8 cellular contexts compared by ENCODE assay signal in the genomic region with DNA sequence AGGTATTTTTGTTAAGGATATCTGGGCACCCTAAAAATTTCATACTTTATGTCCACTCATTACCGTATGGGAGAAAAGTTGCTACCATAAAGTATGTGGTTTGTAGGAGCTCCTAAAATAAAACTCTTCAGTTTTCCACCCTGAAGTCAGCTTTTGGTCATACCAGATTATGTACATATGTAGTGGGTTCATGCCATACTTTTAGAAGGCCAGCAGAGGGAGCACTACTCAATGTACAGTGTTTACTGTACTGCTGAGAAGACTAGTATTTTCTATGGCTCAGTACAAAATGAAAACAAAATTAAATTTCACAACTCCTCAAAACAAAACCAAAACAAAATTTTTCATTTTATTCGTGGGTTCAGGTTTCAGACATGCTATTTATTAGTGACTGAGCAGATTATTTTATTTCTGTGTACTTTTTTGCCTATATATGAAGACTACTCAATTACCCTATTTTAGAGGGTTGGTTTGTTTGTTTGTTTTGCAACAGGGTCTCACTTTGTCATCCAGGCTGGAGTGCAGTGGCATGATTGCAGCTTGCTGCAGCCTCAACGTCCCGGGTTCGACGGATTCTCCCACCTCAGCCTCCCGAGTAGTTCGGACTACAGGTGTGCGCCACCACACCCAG. TPM values are rescaled to one million over a fixed set of nuclear protein-coding genes. Genes with fewer than 3 reads are reported as not detected.
DNase-seq lines count a peak whose midpoint lies in the region; ATAC-seq and TF ChIP-seq lines count a peak whose summit lies in the region.

No MANE protein-coding gene starts in this region.

- ATAC-seq in GM19455 (IDR thresholded peaks at IDR 0.05; ENCODE audit: unreplicated experiment) (peak; percentile 97), HG03439 (IDR thresholded peaks at IDR 0.05; ENCODE audit: unreplicated experiment) (peak; percentile 97), upper lobe of left lung (ENCODE audit: low FRiP score in 2 of 2) (peak; percentile 92 to 95)
- ATAC-seq in activated CD4-positive, CD25-positive, alpha-beta regulatory T cell treated with anti-CD3 and anti-CD28 coated beads, Interleukin-2, amount 50 U/mL, for 24 hours = peak; percentile 97 to 98

- DNase-seq in DMS153 treated with DMSO at 0.1 percent for 48 hours (lab: John Stamatoyannopoulos, UW; ENCODE audit: unreplicated experiment) (peak; percentile 71), NCI-H446 (lab: John Stamatoyannopoulos, UW) (peak; percentile 22 to 76), endodermal cell (no peak), mucosa of gallbladder (ENCODE audit: low spot score) (peak; percentile 78), upper lobe of left lung (peak; percentile 13 to 58)

- H3K27ac ChIP-seq in endodermal cell (ENCODE audit: low read depth, low read length) (no peak overlapping the region), upper lobe of left lung (no peak overlapping the region)

- no peak for TF ChIP-seq EP300 in upper lobe of left lung (IDR thresholded peaks at IDR 0.05)

- H3K9me3 ChIP-seq in endodermal cell (ENCODE audit: control insufficient read depth, low read length) (no peaks in the 10 kb centered on the region), upper lobe of left lung (no peaks in the 10 kb centered on the region)

- TF ChIP-seq POLR2A in upper lobe of left lung (IDR thresholded peaks at IDR 0.05) = no peak

- peaks cover 3% of the 10 kb centered on the region for H3K4me1 Mint-ChIP-seq in endodermal cell

- H3K4me3 ChIP-seq in endodermal cell (ENCODE audit: low read length) (no peak overlapping the region), upper lobe of left lung (no peak overlapping the region)

- peak; percentile 97 for TF ChIP-seq CTCF in endodermal cell (conservative IDR thresholded peaks at IDR 0.05)
- TF ChIP-seq CTCF in upper lobe of left lung (IDR thresholded peaks at IDR 0.05) = peak; percentile 72 to 85 (median 78)

- no peaks in the 10 kb centered on the region for H3K36me3 ChIP-seq in endodermal cell (ENCODE audit: control insufficient read depth, insufficient read depth, low read length)
- H3K36me3 ChIP-seq in upper lobe of left lung = peaks cover 0 to 26% (median 8%) of the 10 kb centered on the region in 4 donors

- peaks cover 7% of the 10 kb centered on the region for H3K36me3 Mint-ChIP-seq in endodermal cell (ENCODE audit: low read depth)

- no peak overlapping the region for H3K9ac ChIP-seq in endodermal cell (ENCODE audit: extremely low read depth, low read length, poor library complexity, severe bottlenecking)

- H3K9me3 Mint-ChIP-seq in endodermal cell = peaks cover under 1% of the 10 kb centered on the region

- H3K27ac Mint-ChIP-seq in endodermal cell = no peak overlapping the region

- no peaks in the 10 kb centered on the region for H3K27me3 ChIP-seq in endodermal cell (ENCODE audit: control insufficient read depth, insufficient read depth, low read length, poor library complexity, severe bottlenecking)
- no peaks in the 10 kb centered on the region for H3K27me3 ChIP-seq in upper lobe of left lung

- H3K4me1 ChIP-seq in endodermal cell (ENCODE audit: control insufficient read depth, insufficient read depth, low read length) (peaks cover 4% of the 10 kb centered on the region), upper lobe of left lung (peaks cover 0 to 6% (median 0%) of the 10 kb centered on the region in 4 donors)

- WGBS in endodermal cell (ENCODE audit: insufficient coverage in 1 of 2, insufficient read length in 1 of 2), 2 experiments = 97 to 100% methylated on average over 2 to 8 of the region's 9 CpGs
- WGBS in upper lobe of left lung, 2 donors = 77 to 80% methylated on average over 9 of the region's 9 CpGs

- no peak overlapping the region for H3K4me3 Mint-ChIP-seq in endodermal cell

- H3K27me3 Mint-ChIP-seq in endodermal cell (ENCODE audit: insufficient read depth) = no peaks in the 10 kb centered on the region

RNA-seq across cellular contexts. Expression of gene NXPE3, which starts 24.3 kb away (rescaled TPM):
- 1 to 10 TPM; 6.9 to 7.7 TPM for total RNA-seq in endodermal cell
- 12.3 TPM for polyA plus RNA-seq in endodermal cell (2013, experiment 1 of 2)
- polyA plus RNA-seq in endodermal cell (2013, experiment 2 of 2) = 11.6 TPM
- 13.2 TPM for total RNA-seq in mucosa of gallbladder
- 10 to 100 TPM in 5 of 6 donors, 1 to 10 TPM in 1; 7.2 to 16.8 (median 15.5) TPM for total RNA-seq in upper lobe of left lung

RNA-seq across cellular contexts. Expression of gene NFKBIZ, which starts 46.0 kb away (rescaled TPM):
- total RNA-seq in endodermal cell (1 to 10 TPM; 5.9 to 6.6 TPM), mucosa of gallbladder (190 TPM), upper lobe of left lung (100 to 1,000 TPM in 3 of 6 donors, 10 to 100 TPM in 3; 76.1 to 270 (median 106) TPM)
- polyA plus RNA-seq in endodermal cell (2013, experiment 1 of 2) = 4.8 TPM
- 4.6 TPM for polyA plus RNA-seq in endodermal cell (2013, experiment 2 of 2)

Comparison
In these comparisons a context has a peak if more than half of its experiments do, and no peak if none do; other contexts are left out.
1. RNA of gene NFKBIZ, which starts 46.0 kb away (total RNA-seq): 190 TPM in mucosa of gallbladder (single experiment) and 76.1 to 270 TPM in upper lobe of left lung; 5.9 to 6.6 TPM in endodermal cell; every median in the first group is over 10 times any median in the second.
2. Peak in every context shown above with its lines, with median percentiles within 50 percentile points of each other: ATAC-seq.